18 cellular contexts compared by ENCODE assay signal in the genomic region with DNA sequence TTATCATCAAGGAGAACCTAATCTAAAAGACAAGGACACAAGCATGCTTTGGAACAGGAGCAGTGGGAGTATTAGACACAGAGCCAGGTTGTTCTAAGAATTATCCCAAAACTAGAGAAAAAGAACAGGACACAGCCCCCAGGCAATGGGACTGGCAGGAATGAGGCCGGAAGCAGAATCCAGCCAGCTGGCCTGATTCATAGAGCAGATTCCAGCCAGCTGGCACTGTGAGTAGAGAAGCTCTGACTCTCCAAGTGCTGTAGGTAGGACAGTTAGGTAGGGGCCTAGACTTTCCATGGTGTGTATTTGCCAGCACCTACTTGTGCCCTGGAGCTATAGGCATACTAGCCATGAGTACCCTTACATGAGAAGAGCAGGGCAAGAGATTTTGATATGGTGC.
"Had no signal": no experiment of that assay in that cellular context is flagged by ENCODE, and none has a peak within 500 bp of the region (broad histone marks: within the 10 kb centered on the region; RNA-seq: fewer than 3 reads in every experiment).

No MANE protein-coding gene starts in this region.

- H3K4me1 ChIP-seq: esophagus muscularis mucosa, lower lobe of right lung, testis, upper lobe of left lung had no signal

- H3K27ac ChIP-seq: brain microvascular endothelial cell, coronary artery, esophagus muscularis mucosa, lower lobe of right lung, testis, upper lobe of left lung had no signal

- H3K4me3 ChIP-seq: coronary artery, esophagus muscularis mucosa, lower lobe of right lung, smooth muscle cell, testis, upper lobe of left lung had no signal

- H3K4me2 ChIP-seq: smooth muscle cell had no signal

- H3K27me3 ChIP-seq: brain microvascular endothelial cell, testis, upper lobe of left lung had no signal

- H3K9me3 ChIP-seq: lower lobe of right lung, testis had no signal

- H3K4me3 Mint-ChIP-seq: activated B cell treated with CpG ODN at 0.5 μM for 24 hours; activated CD4-positive, alpha-beta memory T cell treated with anti-CD3 and anti-CD28 coated beads for 36 hours; activated CD8-positive, alpha-beta memory T cell treated with anti-CD3 and anti-CD28 coated beads, Interleukin-2, amount 10 ng/mL, durations not matched to agents 7 days and 5 days; activated T-helper 17 cell treated with anti-CD3 and anti-CD28 coated beads, Interleukin-2, amount 50 U/mL, for 72 hours; nephron had no signal

- H3K4me1 Mint-ChIP-seq: activated B cell treated with CpG ODN at 0.5 μM for 24 hours; activated CD8-positive, alpha-beta memory T cell treated with anti-CD3 and anti-CD28 coated beads, Interleukin-2, amount 10 ng/mL, durations not matched to agents 7 days and 5 days; nephron had no signal

- DNase-seq: activated B cell treated with CpG ODN at 0.5 μM for 24 hours; activated CD4-positive, alpha-beta memory T cell treated with anti-CD3 and anti-CD28 coated beads for 36 hours; activated CD4-positive, alpha-beta T cell treated with anti-CD3 and anti-CD28 coated beads for 4 hours; activated CD8-positive, alpha-beta memory T cell treated with anti-CD3 and anti-CD28 coated beads, Interleukin-2, amount 10 ng/mL, durations not matched to agents 7 days and 5 days; activated naive CD4-positive, alpha-beta T cell treated with Interleukin-2 at 50 U/mL for 16 hours; brain microvascular endothelial cell; lower lobe of right lung; midbrain; nucleus accumbens; stimulated activated CD4-positive, alpha-beta T cell treated with anti-CD3 and anti-CD28 coated beads, Interleukin-4, amount 100 ng/mL, for 1 hour; testis; upper lobe of left lung had no signal

- H3K27ac Mint-ChIP-seq: activated B cell treated with CpG ODN at 0.5 μM for 24 hours; activated CD4-positive, alpha-beta memory T cell treated with anti-CD3 and anti-CD28 coated beads for 36 hours; activated CD8-positive, alpha-beta memory T cell treated with anti-CD3 and anti-CD28 coated beads, Interleukin-2, amount 10 ng/mL, durations not matched to agents 7 days and 5 days; activated T-helper 17 cell treated with anti-CD3 and anti-CD28 coated beads, Interleukin-2, amount 50 U/mL, for 72 hours; nephron had no signal

- H3K36me3 ChIP-seq: brain microvascular endothelial cell, esophagus muscularis mucosa, lower lobe of right lung, upper lobe of left lung had no signal

- ATAC-seq: activated CD8-positive, alpha-beta memory T cell treated with anti-CD3 and anti-CD28 coated beads, Interleukin-2, amount 10 ng/mL, durations not matched to agents 7 days and 5 days; activated T-helper 17 cell treated with anti-CD3 and anti-CD28 coated beads, Interleukin-2, amount 50 U/mL, for 72 hours; lower lobe of right lung; sciatic nerve had no signal
